ENCODE assay signal across 1 cellular context in genomic region chr11:62245271-62245753, GRCh38.
TF ChIP-seq lines count a peak whose summit lies in the region.

No MANE protein-coding gene starts in this region.

TF ChIP-seq in HepG2, 621 proteins besides CTCF, POLR2A, EP300 and RAD21 (continued from another document and continues in another):
- peak; percentile 36; the same call in 1 of the 2 replicates for TF ChIP-seq ZNF687 (CRISPR knock-in tag; IDR thresholded peaks at IDR 0.05)
- TF ChIP-seq ZNF18 (CRISPR knock-in tag; IDR thresholded peaks at IDR 0.05; ENCODE audit: insufficient replicate concordance): no peak
- no peak for TF ChIP-seq NR1H2 (CRISPR knock-in tag; IDR thresholded peaks at IDR 0.05; ENCODE audit: borderline replicate concordance, low read depth)
- TF ChIP-seq ZNF549 (CRISPR knock-in tag; IDR thresholded peaks at IDR 0.05): no peak
- TF ChIP-seq ZNF660 (CRISPR knock-in tag; IDR thresholded peaks at IDR 0.05; ENCODE audit: borderline replicate concordance, low read depth): no peak
- no peak for TF ChIP-seq ZNF24 (IDR thresholded peaks at IDR 0.05)
- no peak for TF ChIP-seq ZNF619 (CRISPR knock-in tag; IDR thresholded peaks at IDR 0.05)
- no peak for TF ChIP-seq ZC3H13 (CRISPR knock-in tag; IDR thresholded peaks at IDR 0.05)
- TF ChIP-seq AKAP8 (CRISPR knock-in tag; IDR thresholded peaks at IDR 0.05): no peak
- TF ChIP-seq ELK4 (CRISPR knock-in tag; IDR thresholded peaks at IDR 0.05; ENCODE audit: borderline replicate concordance): no peak
- TF ChIP-seq GPBP1L1 (CRISPR knock-in tag; IDR thresholded peaks at IDR 0.05): no peak
- 0 out of 2 replicates have a peak, but pooled peaks have one; percentile 43 for TF ChIP-seq GATAD2A (CRISPR knock-in tag; IDR thresholded peaks at IDR 0.05)
- no peak for TF ChIP-seq GMEB1 (CRISPR knock-in tag; IDR thresholded peaks at IDR 0.05; ENCODE audit: borderline replicate concordance)
- no peak for TF ChIP-seq SSRP1 (CRISPR knock-in tag; IDR thresholded peaks at IDR 0.05)
- TF ChIP-seq NR2F6 (IDR thresholded peaks at IDR 0.05): 0 out of 2 replicates have a peak, but pooled peaks have one; percentile 15
- peak; percentile 28; the same call in 1 of the 2 replicates for TF ChIP-seq NR2F6 (CRISPR knock-in tag; IDR thresholded peaks at IDR 0.05)
- TF ChIP-seq SRSF1 (optimal IDR thresholded peaks at IDR 0.05; ENCODE audit: low read depth, low read length): no peak
- TF ChIP-seq ZNF597 (CRISPR knock-in tag; IDR thresholded peaks at IDR 0.05): no peak
- 0 out of 2 replicates have a peak, but pooled peaks have one; percentile 73 for TF ChIP-seq SNAPC5 (CRISPR knock-in tag; IDR thresholded peaks at IDR 0.05; ENCODE audit: borderline replicate concordance)
- no peak for TF ChIP-seq MNT (IDR thresholded peaks at IDR 0.05)
- TF ChIP-seq ZMYM3 (CRISPR knock-in tag; IDR thresholded peaks at IDR 0.05): no peak
- TF ChIP-seq REL (CRISPR knock-in tag; conservative IDR thresholded peaks at IDR 0.05): no peak
- TF ChIP-seq ZNF576 (CRISPR knock-in tag; IDR thresholded peaks at IDR 0.05): no peak
- no peak for TF ChIP-seq MAFK (conservative IDR thresholded peaks at IDR 0.05 in 1 of 2, IDR thresholded peaks at IDR 0.05 in 1 of 2; ENCODE audit: low read length in 2 of 2)
- TF ChIP-seq ZBTB8A (CRISPR knock-in tag; IDR thresholded peaks at IDR 0.05; ENCODE audit: borderline replicate concordance, low read depth): no peak
- no peak; the same call in 1 of the 2 replicates for TF ChIP-seq ZNF280B (CRISPR knock-in tag; IDR thresholded peaks at IDR 0.05; ENCODE audit: borderline replicate concordance)
- TF ChIP-seq ZEB1 (IDR thresholded peaks at IDR 0.05; ENCODE audit: insufficient replicate concordance, low read depth): no peak
- no peak for TF ChIP-seq ZNF746 (CRISPR knock-in tag; IDR thresholded peaks at IDR 0.05)
- peak; percentile 94; the same call in 1 of the 2 replicates for TF ChIP-seq ZSCAN9 (CRISPR knock-in tag; IDR thresholded peaks at IDR 0.05; ENCODE audit: borderline replicate concordance)
- TF ChIP-seq ARNT (IDR thresholded peaks at IDR 0.05): no peak
- TF ChIP-seq JUN (CRISPR knock-in tag; IDR thresholded peaks at IDR 0.05): no peak
- TF ChIP-seq HOXA3 (CRISPR knock-in tag; IDR thresholded peaks at IDR 0.05): no peak
- no peak for TF ChIP-seq SP4 (CRISPR knock-in tag; IDR thresholded peaks at IDR 0.05)
- no peak for TF ChIP-seq NR2F1 (CRISPR knock-in tag; IDR thresholded peaks at IDR 0.05)
- TF ChIP-seq ZNF639 (CRISPR knock-in tag; conservative IDR thresholded peaks at IDR 0.05): no peak
- no peak for TF ChIP-seq RFXAP (CRISPR knock-in tag; IDR thresholded peaks at IDR 0.05; ENCODE audit: borderline replicate concordance)
- no peak for TF ChIP-seq NFIC (IDR thresholded peaks at IDR 0.05; ENCODE audit: low read length)
- TF ChIP-seq ZNF614 (CRISPR knock-in tag; IDR thresholded peaks at IDR 0.05; ENCODE audit: borderline replicate concordance): 0 out of 2 replicates have a peak, but pooled peaks have one; percentile 38
- 0 out of 2 replicates have a peak, but pooled peaks have one; percentile 39 for TF ChIP-seq ZNF7 (CRISPR knock-in tag; IDR thresholded peaks at IDR 0.05)
- TF ChIP-seq ASH2L (IDR thresholded peaks at IDR 0.05; ENCODE audit: insufficient read length, low read depth, low read length): no peak
- no peak for TF ChIP-seq ZNF264 (CRISPR knock-in tag; IDR thresholded peaks at IDR 0.05)
- no peak for TF ChIP-seq SYNCRIP (IDR thresholded peaks at IDR 0.05; ENCODE audit: insufficient read depth, low read depth, low read length)
- TF ChIP-seq POGZ (CRISPR knock-in tag; IDR thresholded peaks at IDR 0.05): no peak
- peak; percentile 30; the same call in 1 of the 2 replicates for TF ChIP-seq ZNF878 (CRISPR knock-in tag; IDR thresholded peaks at IDR 0.05)
- no peak for TF ChIP-seq DR1 (CRISPR knock-in tag; IDR thresholded peaks at IDR 0.05)
- no peak for TF ChIP-seq KLF12 (CRISPR knock-in tag; IDR thresholded peaks at IDR 0.05; ENCODE audit: borderline replicate concordance)
- no peak for TF ChIP-seq MXI1 (IDR thresholded peaks at IDR 0.05; ENCODE audit: borderline replicate concordance, low read depth, low read length)
- peak; percentile 77 for TF ChIP-seq STAG1 (CRISPR knock-in tag; IDR thresholded peaks at IDR 0.05)
- peak; percentile 73; the same call in 1 of the 2 replicates for TF ChIP-seq BORCS8-MEF2B (CRISPR knock-in tag; IDR thresholded peaks at IDR 0.05)
- TF ChIP-seq ZNF263 (CRISPR knock-in tag; IDR thresholded peaks at IDR 0.05): no peak
- no peak for TF ChIP-seq PTBP1 (IDR thresholded peaks at IDR 0.05; ENCODE audit: low read depth, low read length, poor library complexity, severe bottlenecking)
- TF ChIP-seq ZBTB26 (CRISPR knock-in tag; IDR thresholded peaks at IDR 0.05; ENCODE audit: borderline replicate concordance): 0 out of 2 replicates have a peak, but pooled peaks have one; percentile 64
